ENCODE assay signal across 12 cellular contexts in the genomic region with DNA sequence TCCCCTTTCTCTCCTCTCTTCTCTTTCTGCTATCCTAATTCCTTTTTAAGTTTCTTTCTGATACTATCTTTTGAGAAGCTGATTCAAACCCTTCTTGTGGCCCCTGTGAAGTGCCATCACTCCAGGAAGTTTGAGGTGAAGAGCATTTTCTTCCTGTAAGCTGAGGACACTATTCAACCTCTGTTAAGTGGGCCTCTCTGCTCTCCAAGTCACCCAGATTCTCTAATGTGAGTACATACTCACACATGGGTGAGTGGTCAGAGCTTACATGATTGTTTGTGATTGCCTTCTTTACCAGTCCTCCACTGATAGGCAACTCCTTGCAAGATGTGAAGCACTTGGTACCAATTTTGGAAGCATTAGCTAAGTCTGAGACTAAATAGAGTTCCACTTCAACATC.
"Had no signal": no experiment of that assay in that cellular context is flagged by ENCODE, and none has a peak within 500 bp of the region (broad histone marks: within the 10 kb centered on the region; RNA-seq: fewer than 3 reads in every experiment).

No MANE protein-coding gene starts in this region.

- H3K4me3 Mint-ChIP-seq: naive B cell had no signal

- H3K9me3 Mint-ChIP-seq: naive B cell had no signal

- DNase-seq: activated T-cell treated with anti-CD3 and anti-CD28 coated beads, Interleukin-2, amount 50 U/mL, for 1 hour; aorta; esophagus squamous epithelium; foreskin fibroblast; glutamatergic neuron; midbrain; naive B cell; right cardiac atrium; small intestine; substantia nigra; transverse colon had no signal

- H3K9me3 ChIP-seq: esophagus squamous epithelium, neutrophil, transverse colon had no signal

- ATAC-seq: right cardiac atrium had no signal

- H3K4me1 Mint-ChIP-seq: naive B cell had no signal

- H3K36me3 Mint-ChIP-seq: naive B cell had no signal
